ENCODE assay signal across 14 cellular contexts in the genomic region with DNA sequence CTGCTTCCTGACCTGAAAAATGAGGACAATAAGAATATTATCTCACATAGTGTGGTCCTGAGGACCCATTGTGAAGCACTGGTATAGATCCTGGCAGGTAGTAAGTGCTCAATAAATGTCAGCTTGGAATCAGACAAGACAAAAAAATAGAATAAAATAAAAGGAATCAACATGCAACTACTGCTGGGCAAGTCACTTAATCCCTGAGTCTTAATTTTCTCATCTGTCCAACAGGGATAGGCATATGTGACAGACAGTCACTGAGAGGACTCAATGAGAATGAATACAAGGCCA. TPM values are rescaled to one million over a fixed set of nuclear protein-coding genes. Genes with fewer than 3 reads are reported as not detected.
DNase-seq lines count a peak whose midpoint lies in the region; ATAC-seq and TF ChIP-seq lines count a peak whose summit lies in the region.
"Had no signal": no experiment of that assay in that cellular context is flagged by ENCODE, and none has a peak within 500 bp of the region (broad histone marks: within the 10 kb centered on the region; RNA-seq: fewer than 3 reads in every experiment).

No MANE protein-coding gene starts in this region.

- no peaks in the 10 kb centered on the region for H3K9me3 Mint-ChIP-seq in mesothelial cell of epicardium
- H3K9me3 Mint-ChIP-seq: activated CD4-positive, alpha-beta memory T cell treated with anti-CD3 and anti-CD28 coated beads for 36 hours had no signal

- no peak overlapping the region for H3K4me2 ChIP-seq in GM23248 (ENCODE audit: unreplicated experiment)

- no peak for TF ChIP-seq POLR2A in thyroid gland (IDR thresholded peaks at IDR 0.05)

- peaks cover 22% of the 10 kb centered on the region for H3F3A ChIP-seq in GM23248 (ENCODE audit: insufficient read depth)

- no peak overlapping the region for H2AFZ ChIP-seq in GM23248

- H3K36me3 ChIP-seq in thyroid gland (no peaks in the 10 kb centered on the region), GM23248 (ENCODE audit: low read depth) (no peaks in the 10 kb centered on the region)

- H3K27me3 ChIP-seq in thyroid gland (no peaks in the 10 kb centered on the region), GM23248 (replicated peaks; ENCODE audit: insufficient read depth) (no peaks in the 10 kb centered on the region)

- H3K4me3 ChIP-seq in thyroid gland (replicated peaks in 1 of 3) (no peak overlapping the region), GM23248 (no peak overlapping the region)

- no peak overlapping the region for H3K4me3 Mint-ChIP-seq in mesothelial cell of epicardium
- H3K4me3 Mint-ChIP-seq: activated CD4-positive, alpha-beta memory T cell treated with anti-CD3 and anti-CD28 coated beads for 36 hours had no signal

- DNase-seq in NCI-H82 (lab: John Stamatoyannopoulos, UW) (peak; percentile 32), NCI-H82 treated with DMSO at 0.1 percent for 48 hours (lab: John Stamatoyannopoulos, UW; ENCODE audit: unreplicated experiment) (no peak), caudate nucleus (lab: John Stamatoyannopoulos, UW) (no peak), mesothelial cell of epicardium (ENCODE audit: low spot score in 2 of 2, unreplicated experiment in 2 of 2) (no peak), thyroid gland (no peak), GM23248 (no peak), NCI-H1436 (lab: John Stamatoyannopoulos, UW) (no peak)
- DNase-seq: activated CD4-positive, alpha-beta memory T cell treated with anti-CD3 and anti-CD28 coated beads for 36 hours; activated gamma-delta T cell treated with Interleukin-2 at 50 U/mL for 16 hours; central memory CD4-positive, alpha-beta T cell; NCI-H345; OCI-M1 had no signal

- no peak overlapping the region for H3K9ac ChIP-seq in GM23248

- H3K4me1 Mint-ChIP-seq in mesothelial cell of epicardium = peaks cover 68% of the 10 kb centered on the region

- in situ Hi-C loops in GM23248 (cut with MboI) = no loop called here

- intact Hi-C loops in thyroid gland (cut with DNase I) = no loop called here

- H3K4me1 ChIP-seq in thyroid gland (peaks cover 3 to 47% of the 10 kb centered on the region in 2 donors), GM23248 (ENCODE audit: insufficient read depth) (peaks cover 44% of the 10 kb centered on the region)

- H3K79me2 ChIP-seq in GM23248 (ENCODE audit: insufficient read depth) = no peaks in the 10 kb centered on the region

- no peak for TF ChIP-seq CTCF in mesothelial cell of epicardium (IDR thresholded peaks at IDR 0.05; ENCODE audit: unreplicated experiment)
- TF ChIP-seq CTCF in thyroid gland (IDR thresholded peaks at IDR 0.05) = no peak

- H3K27me3 Mint-ChIP-seq in mesothelial cell of epicardium (ENCODE audit: low read depth) = no peaks in the 10 kb centered on the region

- no peak for ATAC-seq in HG03442 (IDR thresholded peaks at IDR 0.05; ENCODE audit: unreplicated experiment)

- H3K36me3 Mint-ChIP-seq in mesothelial cell of epicardium = no peaks in the 10 kb centered on the region
- H3K36me3 Mint-ChIP-seq: activated CD4-positive, alpha-beta memory T cell treated with anti-CD3 and anti-CD28 coated beads for 36 hours had no signal

- H3K27ac Mint-ChIP-seq in mesothelial cell of epicardium = peak overlapping the region; percentile 85
- H3K27ac Mint-ChIP-seq: activated CD4-positive, alpha-beta memory T cell treated with anti-CD3 and anti-CD28 coated beads for 36 hours had no signal

- no peaks in the 10 kb centered on the region for H4K20me1 ChIP-seq in GM23248 (ENCODE audit: insufficient read depth)

- H3K9me3 ChIP-seq in thyroid gland = no peaks in the 10 kb centered on the region
- no peaks in the 10 kb centered on the region for H3K9me3 ChIP-seq in GM23248 (ENCODE audit: low read depth)

- H3K9me2 ChIP-seq in GM23248 (ENCODE audit: insufficient read depth) = no peaks in the 10 kb centered on the region

- H3K27ac ChIP-seq in caudate nucleus (ENCODE audit: low read depth, low read length) = peak overlapping the region; percentile 54
- H3K27ac ChIP-seq in thyroid gland = peak overlapping the region; percentile 90 to 96 (median 96)
- no peak overlapping the region for H3K27ac ChIP-seq in GM23248
- H3K27ac ChIP-seq: 22Rv1 had no signal

RNA-seq across cellular contexts. Expression of a gene that starts 38.0 kb away (rescaled TPM):
- total RNA-seq in mesothelial cell of epicardium (26.2 to 30.3 TPM (median 28.6 TPM) in 3 replicates), thyroid gland (10 to 100 TPM; 13.1 to 54.5 (median 22.2) TPM)
- 12.6 and 15.5 TPM in 2 replicates for total RNA-seq in GM23248 (2014; rRNA removed; shearing (Covaris generic))
- polyA plus RNA-seq in GM23248 (2016; fragmentation: Nextera tagmentation; extraction: Ambion mirVana) = 10.8 and 12.0 TPM in 2 replicates
